Comparison of ENCODE assay signal across 12 cellular contexts in genomic region chr6:116096048-116096759, GRCh38. TPM values are rescaled to one million over a fixed set of nuclear protein-coding genes. Genes with fewer than 3 reads are reported as not detected.
"Had no signal": no experiment of that assay in that cellular context is flagged by ENCODE, and none has a peak within 500 bp of the region (broad histone marks: within the 10 kb centered on the region; RNA-seq: fewer than 3 reads in every experiment).

No MANE protein-coding gene starts in this region.

RNA-seq across cellular contexts. Expression of gene COL10A1, which starts 29.7 kb away (rescaled TPM):
- total RNA-seq: kidney epithelial cell; mucosa of descending colon; naive thymus-derived CD4-positive, alpha-beta T cell; natural killer cell treated with Interleukin-12 subunit alpha and Interleukin-12 subunit beta and Interleukin-15 and Interleukin-18, amount 100 ng/mL, for 72 hours; prostate gland; right cardiac atrium; transverse colon; vagina had no signal
- polyA plus RNA-seq: lung, neural cell, stomach, urinary bladder had no signal

RNA-seq across cellular contexts. Expression of gene FRK, which starts 35.5 kb away (rescaled TPM):
- polyA plus RNA-seq: naive thymus-derived CD4-positive, alpha-beta T cell; neural cell had no signal
